In genomic region chr3:128480717-128481437, GRCh38 we compare ENCODE assay signal across 1 cellular context.
TF ChIP-seq lines count a peak whose summit lies in the region.

No MANE protein-coding gene starts in this region.

TF ChIP-seq in GM23338, 12 proteins besides CTCF, POLR2A, EP300 and RAD21 (continued from another document):
- TF ChIP-seq ZNF462 (CRISPR knock-in tag; IDR thresholded peaks at IDR 0.05) (no peak), EZH2phosphoT487 (IDR thresholded peaks at IDR 0.05; ENCODE audit: unreplicated experiment) (no peak), ETS1 (IDR thresholded peaks at IDR 0.05) (no peak), ZNF331 (CRISPR knock-in tag; IDR thresholded peaks at IDR 0.05; ENCODE audit: low read depth) (no peak), POLR2AphosphoS5 (IDR thresholded peaks at IDR 0.05; ENCODE audit: low read depth) (no peak), STAT1 (IDR thresholded peaks at IDR 0.05; ENCODE audit: unreplicated experiment) (no peak), REST (IDR thresholded peaks at IDR 0.05; ENCODE audit: unreplicated experiment) (no peak), EZH2 (IDR thresholded peaks at IDR 0.05; ENCODE audit: low read depth, unreplicated experiment) (no peak), NANOG (IDR thresholded peaks at IDR 0.05; ENCODE audit: borderline replicate concordance) (no peak)
